In the genomic region with DNA sequence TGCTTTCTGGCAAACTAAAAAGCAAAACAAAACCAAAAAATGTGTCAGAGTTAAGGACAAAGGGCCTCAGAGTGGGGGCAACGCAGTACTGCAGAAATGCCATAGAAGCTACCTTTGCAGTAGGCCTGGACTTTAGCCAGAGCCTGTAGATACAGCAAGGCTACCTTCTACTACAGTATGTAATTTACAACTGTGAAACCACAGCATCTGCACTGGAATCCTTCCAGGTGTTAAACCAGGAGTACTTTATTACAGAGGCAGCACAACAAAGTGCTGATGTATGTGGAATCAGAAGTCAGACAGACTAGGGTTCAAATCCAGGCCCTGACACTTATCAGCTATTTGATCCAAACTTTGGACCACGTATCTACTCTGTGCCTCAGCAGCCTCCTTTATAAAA, we compare ENCODE assay signal across 26 cellular contexts.
"Had no signal": no experiment of that assay in that cellular context is flagged by ENCODE, and none has a peak within 500 bp of the region (broad histone marks: within the 10 kb centered on the region; RNA-seq: fewer than 3 reads in every experiment).

No MANE protein-coding gene starts in this region.

- H3K4me1 ChIP-seq: esophagus squamous epithelium, gastroesophageal sphincter, psoas muscle, sigmoid colon, tibial artery, upper lobe of left lung, uterus had no signal

- DNase-seq: effector memory CD8-positive, alpha-beta T cell; esophagus squamous epithelium; foreskin fibroblast; glutamatergic neuron; kidney; left cardiac atrium; left ventricle myocardium superior; mesenchymal stem cell; naive thymus-derived CD4-positive, alpha-beta T cell; nephron progenitor cell; psoas muscle; retina; sigmoid colon; stimulated activated CD4-positive, alpha-beta T cell treated with anti-CD3 and anti-CD28 coated beads, Interleukin-12 subunit alpha, Interleukin-12 subunit beta, amount 100 ng/mL, for 4 hours; stimulated activated CD4-positive, alpha-beta T cell treated with anti-CD3 and anti-CD28 coated beads, Interleukin-2, amount 100 ng/mL, for 48 hours; stimulated activated CD8-positive, alpha-beta memory T cell treated with anti-CD3 and anti-CD28 coated beads, Interleukin-4, amount 100 ng/mL, for 48 hours; tibial artery; upper lobe of left lung; uterus had no signal

- H3K4me3 ChIP-seq: esophagus squamous epithelium, gastroesophageal sphincter, lung, psoas muscle, sigmoid colon, skin epidermis, tibial artery, upper lobe of left lung, uterus had no signal

- FAIRE-seq: colon, kidney had no signal

- H3K9me3 ChIP-seq: esophagus squamous epithelium, gastroesophageal sphincter, neutrophil, psoas muscle, sigmoid colon, tibial artery, upper lobe of left lung, uterus had no signal

- H3K27ac ChIP-seq: epithelial cell of prostate, esophagus squamous epithelium, gastroesophageal sphincter, neutrophil, psoas muscle, sigmoid colon, skin epidermis, tibial artery, upper lobe of left lung, uterus had no signal

- H3K27me3 ChIP-seq: esophagus squamous epithelium, gastroesophageal sphincter, neutrophil, sigmoid colon, tibial artery, upper lobe of left lung, uterus had no signal

- ATAC-seq: effector memory CD8-positive, alpha-beta T cell; gastroesophageal sphincter; left cardiac atrium; left ventricle myocardium superior; naive thymus-derived CD4-positive, alpha-beta T cell; psoas muscle; stimulated activated memory B cell treated with anti-CD40 and anti-IgM and Interleukin-4, amounts not matched to agents 10 μg/mL and 1 μg/mL and 100 μg/mL, for 72 hours had no signal

- H3K36me3 ChIP-seq: uterus had no signal
